In genomic region chr4:955161-955921, GRCh38 we compare ENCODE assay signal across 19 cellular contexts. TPM values are rescaled to one million over a fixed set of nuclear protein-coding genes. Genes with fewer than 3 reads are reported as not detected.
A peak's percentile ranks its signal among the peaks of the same experiment; 100 is the strongest.
DNase-seq lines count a peak whose midpoint lies in the region; TF ChIP-seq lines count a peak whose summit lies in the region.
"Had no signal": no experiment of that assay in that cellular context is flagged by ENCODE, and none has a peak within 500 bp of the region (broad histone marks: within the 10 kb centered on the region; RNA-seq: fewer than 3 reads in every experiment).

No MANE protein-coding gene starts in this region.

- H3K4me3 ChIP-seq in sigmoid colon: no peak overlapping the region
- H3K4me3 ChIP-seq: BLaER1 treated with 17β-estradiol and CSF1 and Interleukin-3, amounts not matched to agents 10 nM and 100 nM had no signal

- no peak overlapping the region for H3K27ac ChIP-seq in sigmoid colon
- H3K27ac ChIP-seq: BLaER1 treated with 17β-estradiol and CSF1 and Interleukin-3, amounts not matched to agents 10 nM and 100 nM; KMS-11 had no signal

- intact Hi-C loops in sigmoid colon (cut with DNase I): no loop called here

- peaks cover 0 to 58% (median 17%) of the 10 kb centered on the region in 4 donors for H3K36me3 ChIP-seq in sigmoid colon

- no peaks in the 10 kb centered on the region for H3K27me3 Mint-ChIP-seq in nephron progenitor cell (ENCODE audit: low read depth, poor library complexity)
- H3K27me3 Mint-ChIP-seq: CD8-positive, alpha-beta memory T cell had no signal

- H3K36me3 Mint-ChIP-seq in nephron progenitor cell (ENCODE audit: low read depth): peaks cover 9% of the 10 kb centered on the region

- H3K4me1 ChIP-seq in sigmoid colon: no peaks in the 10 kb centered on the region
- H3K4me1 ChIP-seq: BLaER1 treated with 17β-estradiol and CSF1 and Interleukin-3, amounts not matched to agents 10 nM and 100 nM had no signal

- peaks cover 36% of the 10 kb centered on the region for H3K4me1 Mint-ChIP-seq in nephron progenitor cell

- 93 to 95% methylated on average over 33 of the region's 33 CpGs for WGBS in sigmoid colon, 2 donors

- no peak overlapping the region for H3K4me3 Mint-ChIP-seq in nephron progenitor cell
- H3K4me3 Mint-ChIP-seq: CD8-positive, alpha-beta memory T cell had no signal

- no peak for TF ChIP-seq POLR2A in sigmoid colon (IDR thresholded peaks at IDR 0.05)

- peak; percentile 53 for DNase-seq in activated effector memory CD4-positive, alpha-beta T cell treated with anti-CD3 and anti-CD28 coated beads, Interleukin-2, amount 50 U/mL, for 16 hours
- no peak for DNase-seq in activated effector memory CD4-positive, alpha-beta T cell treated with Interleukin-2 at 50 U/mL for 16 hours
- DNase-seq in Daoy (ENCODE audit: low read depth) (peak; percentile 2), iPS-NIHi11 (ENCODE audit: low spot score) (peak; percentile 10), sigmoid colon (peak; percentile 60), nephron progenitor cell (no peak), NCI-H345 (lab: John Stamatoyannopoulos, UW) (no peak), T1000 (lab: John Stamatoyannopoulos, UW) (no peak)
- DNase-seq: GF-D8, GOT3, NCI-H1048, NCI-H1436 treated with DMSO at 0.1 percent for 48 hours, NCI-H2029 treated with DMSO at 0.1 percent for 48 hours, NCI-H2171 treated with DMSO at 0.1 percent for 48 hours, NCI-H748 treated with DMSO at 0.1 percent for 48 hours, PC-3 had no signal

- no peaks in the 10 kb centered on the region for H3K9me3 ChIP-seq in sigmoid colon
- H3K9me3 ChIP-seq: BLaER1 treated with 17β-estradiol and CSF1 and Interleukin-3, amounts not matched to agents 10 nM and 100 nM had no signal

- no peak for TF ChIP-seq EP300 in sigmoid colon (IDR thresholded peaks at IDR 0.05)

- H3K27ac Mint-ChIP-seq in nephron progenitor cell: no peak overlapping the region

- no peaks in the 10 kb centered on the region for H3K9me3 Mint-ChIP-seq in nephron progenitor cell
- H3K9me3 Mint-ChIP-seq: CD8-positive, alpha-beta memory T cell had no signal

- TF ChIP-seq CTCF in sigmoid colon (IDR thresholded peaks at IDR 0.05) (no peak), nephron progenitor cell (IDR thresholded peaks at IDR 0.05) (no peak)

- H3K27me3 ChIP-seq in sigmoid colon: no peaks in the 10 kb centered on the region
- H3K27me3 ChIP-seq: BLaER1 treated with 17β-estradiol and CSF1 and Interleukin-3, amounts not matched to agents 10 nM and 100 nM had no signal

RNA-seq across cellular contexts. Expression of gene DGKQ, which starts 18.0 kb away (rescaled TPM):
- 4.3 and 4.4 TPM in 2 replicates for total RNA-seq in Daoy (2014; rRNA removed; shearing (Covaris generic))
- total RNA-seq in sigmoid colon: 1 to 10 TPM; 3.5 to 8.9 (median 5.1) TPM
- 10 to 100 TPM; 19.8 to 26.2 (median 23.6) TPM for polyA plus RNA-seq in sigmoid colon

RNA-seq across cellular contexts. Expression of gene TMEM175, which starts 23.1 kb away (rescaled TPM):
- 12.0 and 20.1 TPM in 2 replicates for total RNA-seq in Daoy (2014; rRNA removed; shearing (Covaris generic))
- 10 to 100 TPM; 19.3 to 42.6 (median 32.6) TPM for total RNA-seq in sigmoid colon
- 10 to 100 TPM in 2 of 3 donors, 1 to 10 TPM in 1; 4.6 to 34.5 (median 12.6) TPM for polyA plus RNA-seq in sigmoid colon

RNA-seq across cellular contexts. Expression of gene GAK, which starts 23.2 kb away (rescaled TPM):
- total RNA-seq in Daoy (2014; rRNA removed; shearing (Covaris generic)): 61.6 and 71.9 TPM in 2 replicates
- 100 to 1,000 TPM in 1 of 4 donors, 10 to 100 TPM in 3; 40.8 to 494 (median 60.4) TPM for total RNA-seq in sigmoid colon
- 100 to 1,000 TPM; 124 to 276 (median 150) TPM for polyA plus RNA-seq in sigmoid colon

RNA-seq across cellular contexts. Expression of gene IDUA, which starts 31.5 kb away (rescaled TPM):
- total RNA-seq in Daoy (2014; rRNA removed; shearing (Covaris generic)): 1.0 and 2.3 TPM in 2 replicates
- 10 to 100 TPM in 1 of 4 donors, 1 to 10 TPM in 3; 7.1 to 15.2 (median 7.6) TPM for total RNA-seq in sigmoid colon
- polyA plus RNA-seq in sigmoid colon: 10 to 100 TPM in 1 of 3 donors, 1 to 10 TPM in 2; 1.2 to 13.3 (median 4.2) TPM

RNA-seq across cellular contexts. Expression of gene SLC26A1, which starts 37.9 kb away (rescaled TPM):
- total RNA-seq in Daoy (2014; rRNA removed; shearing (Covaris generic)): 0.57 TPM in 1 of 2 replicates, not detected in the other
- not detected for total RNA-seq in sigmoid colon
- 1 to 10 TPM in 1 of 3 donors, not detected in 2; 1.1 TPM for polyA plus RNA-seq in sigmoid colon
- total RNA-seq: CD8-positive, alpha-beta memory T cell; PC-3 had no signal

Comparison
In these comparisons a context has a peak if more than half of its experiments do, and no peak if none do; other contexts are left out.
1. DNase-seq: peak in activated effector memory CD4-positive, alpha-beta T cell treated with anti-CD3 and anti-CD28 coated beads, Interleukin-2, amount 50 U/mL, for 16 hours (single experiment), Daoy (single experiment), iPS-NIHi11 (single experiment) and sigmoid colon (single experiment); none in activated effector memory CD4-positive, alpha-beta T cell treated with Interleukin-2 at 50 U/mL for 16 hours (single experiment), nephron progenitor cell (single experiment), NCI-H345 (single experiment) and T1000 (single experiment).